26 cellular contexts compared by ENCODE assay signal in genomic region chr15:91678003-91678402, GRCh38.
"Had no signal": no experiment of that assay in that cellular context is flagged by ENCODE, and none has a peak within 500 bp of the region (broad histone marks: within the 10 kb centered on the region; RNA-seq: fewer than 3 reads in every experiment).

No MANE protein-coding gene starts in this region.

- ATAC-seq: left colon; left lung; natural killer cell treated with Interleukin-12 subunit alpha and Interleukin-12 subunit beta and Interleukin-15 and Interleukin-18, amount 100 ng/mL, for 72 hours; right lobe of liver; stimulated activated naive B cell treated with anti-CD40 and anti-IgM and Interleukin-4, amounts not matched to agents 10 μg/mL and 1 μg/mL and 100 μg/mL, for 72 hours; stimulated activated naive CD8-positive, alpha-beta T cell treated with anti-CD3 and anti-CD28 coated beads, Interleukin-15, Interleukin-2, amounts not matched to agents 100 U/mL and 50 U/mL, for 24 hours had no signal

- H3K36me3 ChIP-seq: left lung, ovary, right atrium auricular region, right lobe of liver, stomach, thyroid gland, transverse colon, upper lobe of left lung, vagina had no signal

- H3K27me3 ChIP-seq: left lung, ovary, right atrium auricular region, right lobe of liver, testis, thyroid gland, upper lobe of left lung, vagina had no signal

- H3K4me3 ChIP-seq: left lung, lung, ovary, right atrium auricular region, right lobe of liver, smooth muscle cell, stomach, testis, thyroid gland, transverse colon, upper lobe of left lung, vagina had no signal

- DNase-seq: hypothalamus; immature natural killer cell; kidney; left colon; left lung; mesendoderm; naive B cell; ovary; right lobe of liver; stimulated activated CD4-positive, alpha-beta T cell treated with anti-CD3 and anti-CD28 coated beads, Interleukin-1b, Interleukin-23, amount 100 ng/mL, for 48 hours; stimulated activated CD4-positive, alpha-beta T cell treated with anti-CD3 and anti-CD28 coated beads, Interleukin-2, amount 100 ng/mL, for 48 hours; stimulated activated CD4-positive, alpha-beta T cell treated with anti-CD3 and anti-CD28 coated beads, Interleukin-4, amount 100 ng/mL, for 4 hours; stimulated activated CD8-positive, alpha-beta memory T cell treated with anti-CD3 and anti-CD28 coated beads, Interleukin-4, amount 100 ng/mL, for 48 hours; stimulated activated naive B cell treated with anti-CD40 and anti-IgM and Interleukin-4, amounts not matched to agents 10 μg/mL and 1 μg/mL and 100 μg/mL, for 72 hours; stimulated activated naive CD8-positive, alpha-beta T cell treated with anti-CD3 and anti-CD28 coated beads, Interleukin-15, Interleukin-2, amounts not matched to agents 100 U/mL and 50 U/mL, for 24 hours; stomach; testis; thyroid gland; transverse colon; upper lobe of left lung had no signal

- FAIRE-seq: islet of Langerhans, kidney had no signal
